ENCODE assay signal across 21 cellular contexts in the genomic region with DNA sequence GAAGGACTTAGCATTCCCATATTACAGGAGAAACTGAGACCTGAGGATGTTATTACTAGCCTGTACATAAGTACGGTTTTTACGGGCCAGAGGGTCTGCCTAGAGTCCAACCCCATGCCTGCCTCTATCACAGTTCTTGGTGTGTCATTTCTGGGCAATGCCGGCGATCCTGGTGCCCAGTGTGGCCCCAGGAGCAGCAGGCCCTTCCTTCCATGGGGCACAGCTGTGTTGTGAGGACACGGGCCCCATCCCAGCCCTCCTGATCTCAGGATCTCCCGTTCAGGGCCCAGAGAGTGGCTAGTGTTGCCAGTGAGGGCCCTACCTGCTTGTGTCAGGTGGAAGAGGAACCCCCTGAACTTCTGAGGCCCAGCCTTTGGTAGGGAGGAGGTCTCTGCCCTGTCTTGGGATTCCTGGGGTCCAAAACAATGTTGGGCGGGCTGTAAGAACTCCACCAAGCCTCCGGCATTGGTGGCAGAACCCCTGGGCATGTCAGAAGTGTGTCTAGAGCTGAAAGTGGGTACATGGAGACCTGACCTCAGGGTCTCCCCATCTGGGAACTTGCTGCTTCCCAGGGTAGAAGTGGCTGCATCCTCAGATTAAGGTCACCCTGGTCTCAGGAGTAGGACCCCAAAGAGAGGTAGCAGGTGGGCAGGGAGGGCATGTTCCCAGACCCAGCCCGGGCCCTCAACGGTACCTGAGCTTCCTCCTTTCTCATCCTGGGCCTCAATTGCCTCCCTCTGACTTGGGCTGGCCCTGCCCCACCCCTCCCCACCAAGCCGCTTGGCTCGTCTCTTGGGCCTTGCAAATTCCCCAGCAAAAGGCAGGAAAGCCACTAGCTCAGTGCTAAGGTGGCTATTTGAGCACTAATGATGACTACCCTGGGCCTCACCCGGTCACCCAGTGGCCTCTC.
DNase-seq lines count a peak whose midpoint lies in the region; ATAC-seq and TF ChIP-seq lines count a peak whose summit lies in the region.
"Had no signal": no experiment of that assay in that cellular context is flagged by ENCODE, and none has a peak within 500 bp of the region (broad histone marks: within the 10 kb centered on the region; RNA-seq: fewer than 3 reads in every experiment).

No MANE protein-coding gene starts in this region.

- H3K27me3 Mint-ChIP-seq in endodermal cell (ENCODE audit: insufficient read depth) = peaks cover 47% of the 10 kb centered on the region
- H3K27me3 Mint-ChIP-seq: activated naive CD4-positive, alpha-beta T cell treated with anti-CD3 and anti-CD28 coated beads, Interleukin-2, amount 50 U/mL, for 24 hours; CD4-positive, alpha-beta T cell had no signal

- WGBS in endodermal cell (ENCODE audit: insufficient coverage in 1 of 2, insufficient read length in 1 of 2), 2 experiments = 92 to 95% methylated on average over 8 to 13 of the region's 13 CpGs
- 90 to 93% methylated on average over 6 to 13 of the region's 13 CpGs for WGBS in thyroid gland, 2 donors

- H3K27me3 ChIP-seq in MM.1S (replicated peaks; ENCODE audit: insufficient read depth, low read length) (no peaks in the 10 kb centered on the region), endodermal cell (ENCODE audit: control insufficient read depth, insufficient read depth, low read length, poor library complexity, severe bottlenecking) (peaks cover 14% of the 10 kb centered on the region), thyroid gland (no peaks in the 10 kb centered on the region)
- H3K27me3 ChIP-seq: breast epithelium had no signal

- H4K20me1 ChIP-seq in MM.1S (ENCODE audit: insufficient read depth, low read length) = no peaks in the 10 kb centered on the region

- H3K36me3 ChIP-seq in MM.1S (replicated peaks; ENCODE audit: insufficient read depth, low read length) = no peaks in the 10 kb centered on the region
- no peaks in the 10 kb centered on the region for H3K36me3 ChIP-seq in endodermal cell (ENCODE audit: control insufficient read depth, insufficient read depth, low read length)
- no peaks in the 10 kb centered on the region for H3K36me3 ChIP-seq in thyroid gland
- H3K36me3 ChIP-seq: breast epithelium had no signal

- TF ChIP-seq CTCF in MM.1S (IDR thresholded peaks at IDR 0.05; ENCODE audit: low read length) (no peak), endodermal cell (conservative IDR thresholded peaks at IDR 0.05) (no peak), thyroid gland (IDR thresholded peaks at IDR 0.05) (no peak)

- no peak overlapping the region for H3K4me3 ChIP-seq in MM.1S (ENCODE audit: low read length)
- no peak overlapping the region for H3K4me3 ChIP-seq in endodermal cell (ENCODE audit: low read length)
- no peak overlapping the region for H3K4me3 ChIP-seq in thyroid gland (replicated peaks in 1 of 3)
- H3K4me3 ChIP-seq: breast epithelium, GM23338 had no signal

- DNase-seq in activated CD4-positive, alpha-beta T cell treated with anti-CD3 and anti-CD28 coated beads for 1 hour = peak; percentile 6
- no peak for DNase-seq in activated CD4-positive, alpha-beta T cell treated with anti-CD3 and anti-CD28 coated beads, Interleukin-2, amount 50 U/mL, for 4 hours
- no peak for DNase-seq in MM.1S
- peak; percentile 35 for DNase-seq in endodermal cell
- peak in 7 of 10 donors; percentile 1 to 70 (median 13) for DNase-seq in posterior cingulate gyrus
- no peak for DNase-seq in thyroid gland
- DNase-seq in NCI-H69 (lab: John Stamatoyannopoulos, UW) = no peak
- DNase-seq: 8988T; effector memory CD4-positive, alpha-beta T cell; mesendoderm; NCI-H2029 treated with DMSO at 0.1 percent for 48 hours; NCI-H774; small intestine; stimulated activated naive CD8-positive, alpha-beta T cell treated with anti-CD3 and anti-CD28 coated beads, Interleukin-15, Interleukin-2, amounts not matched to agents 100 U/mL and 50 U/mL, for 24 hours had no signal

- H3K9me3 ChIP-seq in MM.1S (replicated peaks; ENCODE audit: insufficient read depth, low read length) (no peaks in the 10 kb centered on the region), endodermal cell (ENCODE audit: control insufficient read depth, low read length) (no peaks in the 10 kb centered on the region), thyroid gland (no peaks in the 10 kb centered on the region)
- H3K9me3 ChIP-seq: breast epithelium, neutrophil had no signal

- no peaks in the 10 kb centered on the region for H3K36me3 Mint-ChIP-seq in endodermal cell (ENCODE audit: low read depth)

- H3K79me2 ChIP-seq in MM.1S (ENCODE audit: low read length) = no peaks in the 10 kb centered on the region

- no peak overlapping the region for H3K4me3 Mint-ChIP-seq in endodermal cell
- H3K4me3 Mint-ChIP-seq: activated naive CD4-positive, alpha-beta T cell treated with anti-CD3 and anti-CD28 coated beads, Interleukin-2, amount 50 U/mL, for 24 hours; CD4-positive, alpha-beta T cell; GM23338; T-helper 1 cell treated with Interleukin-12 subunit alpha and Interleukin-12 subunit beta and Interleukin-4 antibody, amounts not matched to agents 30 μg/mL and 1 μg/mL, for 36 hours had no signal

- H3K9me3 Mint-ChIP-seq in endodermal cell = no peaks in the 10 kb centered on the region
- H3K9me3 Mint-ChIP-seq: activated naive CD4-positive, alpha-beta T cell treated with anti-CD3 and anti-CD28 coated beads, Interleukin-2, amount 50 U/mL, for 24 hours; CD4-positive, alpha-beta T cell; GM23338; T-helper 1 cell treated with Interleukin-12 subunit alpha and Interleukin-12 subunit beta and Interleukin-4 antibody, amounts not matched to agents 30 μg/mL and 1 μg/mL, for 36 hours had no signal

- H3K4me1 ChIP-seq in MM.1S (ENCODE audit: low read length) = peaks cover 83% of the 10 kb centered on the region
- H3K4me1 ChIP-seq in endodermal cell (ENCODE audit: control insufficient read depth, insufficient read depth, low read length) = no peaks in the 10 kb centered on the region
- H3K4me1 ChIP-seq in thyroid gland = peaks cover 18 to 22% of the 10 kb centered on the region in 2 donors

- ATAC-seq in GM19463 (IDR thresholded peaks at IDR 0.05; ENCODE audit: unreplicated experiment) = no peak
- ATAC-seq: GM23338; stimulated activated naive CD8-positive, alpha-beta T cell treated with anti-CD3 and anti-CD28 coated beads, Interleukin-15, Interleukin-2, amounts not matched to agents 100 U/mL and 50 U/mL, for 24 hours had no signal

- no peak overlapping the region for H3K27ac Mint-ChIP-seq in endodermal cell
- H3K27ac Mint-ChIP-seq: activated naive CD4-positive, alpha-beta T cell treated with anti-CD3 and anti-CD28 coated beads, Interleukin-2, amount 50 U/mL, for 24 hours; CD4-positive, alpha-beta T cell; GM23338; T-helper 1 cell treated with Interleukin-12 subunit alpha and Interleukin-12 subunit beta and Interleukin-4 antibody, amounts not matched to agents 30 μg/mL and 1 μg/mL, for 36 hours had no signal

- H3K4me2 ChIP-seq in MM.1S (ENCODE audit: low read depth, low read length) = peak overlapping the region; percentile 51
- H3K4me2 ChIP-seq: GM23338 had no signal

- H3K4me1 Mint-ChIP-seq in endodermal cell = no peaks in the 10 kb centered on the region

- peaks cover 32% of the 10 kb centered on the region for H3F3A ChIP-seq in MM.1S (ENCODE audit: insufficient read depth, low read length)

- no peaks in the 10 kb centered on the region for H3K9me2 ChIP-seq in MM.1S (replicated peaks; ENCODE audit: insufficient read depth, low read length)

- H3K27ac ChIP-seq in MM.1S (ENCODE audit: low read length) = peak overlapping the region; percentile 82
- H3K27ac ChIP-seq in endodermal cell (ENCODE audit: low read depth, low read length) = no peak overlapping the region
- peak overlapping the region in 1 of 3 donors; percentile 3 for H3K27ac ChIP-seq in thyroid gland
- H3K27ac ChIP-seq: breast epithelium, neutrophil had no signal

- intact Hi-C loops in posterior cingulate gyrus (cut with DNase I) = loop anchor here (5.0 kb wide), 1 partner anchor 72 kb away; no protein-coding TSS in a partner anchor
- intact Hi-C loops in thyroid gland (cut with DNase I) = no loop called here

- no peak overlapping the region for H2AFZ ChIP-seq in MM.1S (ENCODE audit: low read length)
- H2AFZ ChIP-seq: GM23338 had no signal

- H3K9ac ChIP-seq in MM.1S (ENCODE audit: low read length) (peak overlapping the region; percentile 45; the same call in 1 of the 2 replicates), endodermal cell (ENCODE audit: extremely low read depth, low read length, poor library complexity, severe bottlenecking) (no peak overlapping the region)

- TF ChIP-seq POLR2A in thyroid gland (IDR thresholded peaks at IDR 0.05) = no peak

Comparison
In these comparisons a context has a peak if more than half of its experiments do, and no peak if none do; other contexts are left out.
1. DNase-seq: peak in activated CD4-positive, alpha-beta T cell treated with anti-CD3 and anti-CD28 coated beads for 1 hour (single experiment), endodermal cell (single experiment) and posterior cingulate gyrus (7 of 10); none in activated CD4-positive, alpha-beta T cell treated with anti-CD3 and anti-CD28 coated beads, Interleukin-2, amount 50 U/mL, for 4 hours (0 of 2), MM.1S (single experiment), thyroid gland (0 of 2) and NCI-H69 (single experiment).